In the genomic region with DNA sequence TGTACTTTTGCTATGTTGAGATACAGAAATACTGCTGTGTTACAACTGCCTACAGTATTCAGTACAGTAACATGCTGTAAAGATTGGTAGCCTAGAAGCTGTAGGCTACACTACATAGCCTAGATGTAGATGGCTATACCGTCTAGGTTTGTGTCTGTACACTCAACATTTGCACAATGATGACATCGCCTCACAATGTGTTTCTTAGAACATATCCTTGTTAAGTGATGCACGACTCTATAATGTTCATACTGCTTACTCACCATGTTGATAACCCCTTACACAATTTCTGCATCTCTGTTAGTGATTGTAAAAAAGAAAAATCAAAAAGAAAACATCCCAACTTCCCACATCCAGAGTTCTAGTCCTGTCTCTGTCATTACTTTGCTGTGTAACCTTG, we compare ENCODE assay signal across 21 cellular contexts.
DNase-seq lines count a peak whose midpoint lies in the region; ATAC-seq and TF ChIP-seq lines count a peak whose summit lies in the region.
"Had no signal": no experiment of that assay in that cellular context is flagged by ENCODE, and none has a peak within 500 bp of the region (broad histone marks: within the 10 kb centered on the region; RNA-seq: fewer than 3 reads in every experiment).

No MANE protein-coding gene starts in this region.

- POLR2A ChIA-PET in A673 (lab: Charles Lee; ENCODE audit: low non-redundant PET): no interaction called here

- no peak overlapping the region for H3K4me3 ChIP-seq in SJSA1
- no peak overlapping the region for H3K4me3 ChIP-seq in fibroblast of mammary gland (ENCODE audit: control insufficient read depth, low read depth, low read length)
- no peak overlapping the region for H3K4me3 ChIP-seq in osteoblast (ENCODE audit: insufficient read depth, low read length)
- no peak overlapping the region for H3K4me3 ChIP-seq in A673 (ENCODE audit: low read depth, low read length, poor library complexity, severe bottlenecking)
- H3K4me3 ChIP-seq: GM23338 had no signal

- H3K4me1 ChIP-seq in SJSA1 (replicated peaks): peaks cover 42% of the 10 kb centered on the region
- H3K4me1 ChIP-seq in osteoblast (ENCODE audit: insufficient read depth, low read length): peaks cover 38% of the 10 kb centered on the region
- peaks cover 8% of the 10 kb centered on the region for H3K4me1 ChIP-seq in A673 (ENCODE audit: insufficient read depth, low read length, poor library complexity, severe bottlenecking)

- H3K9me3 ChIP-seq in SJSA1 (replicated peaks) (no peaks in the 10 kb centered on the region), osteoblast (ENCODE audit: low read depth, low read length) (no peaks in the 10 kb centered on the region), A673 (ENCODE audit: low read depth, low read length, poor library complexity, severe bottlenecking) (no peaks in the 10 kb centered on the region)
- H3K9me3 ChIP-seq: neutrophil had no signal

- H3K36me3 ChIP-seq in SJSA1: no peaks in the 10 kb centered on the region
- H3K36me3 ChIP-seq in osteoblast (ENCODE audit: insufficient read depth, low read length): no peaks in the 10 kb centered on the region
- H3K36me3 ChIP-seq in A673 (ENCODE audit: insufficient read depth, low read length, poor library complexity, severe bottlenecking): no peaks in the 10 kb centered on the region
- H3K36me3 ChIP-seq: neutrophil had no signal

- peak overlapping the region; percentile 48 for H2AFZ ChIP-seq in osteoblast (ENCODE audit: low read length)
- H2AFZ ChIP-seq: GM23338 had no signal

- BruUV-seq in A673 (replicated peaks; lab: Mats Ljungman, UMichigan): no TSS peak

- no peak overlapping the region for H3K4me2 ChIP-seq in osteoblast (ENCODE audit: insufficient read depth, low read length)
- H3K4me2 ChIP-seq: GM23338 had no signal

- DNase-seq in HCEC 1CT: peak; percentile 52
- DNase-seq in SJSA1 (ENCODE audit: low read depth in 1 of 2, low spot score in 2 of 2): no peak
- peak; percentile 77 for DNase-seq in fibroblast of mammary gland (ENCODE audit: low read depth)
- DNase-seq in osteoblast (ENCODE audit: insufficient read length, low spot score, missing footprints): no peak
- DNase-seq in SKM-1 (lab: John Stamatoyannopoulos, UW; ENCODE audit: unreplicated experiment): no peak
- no peak for DNase-seq in A673 (ENCODE audit: low spot score)
- DNase-seq in globus pallidus (ENCODE audit: low spot score): no peak
- DNase-seq: activated B cell treated with CpG ODN at 0.5 μM for 24 hours; aorta; CD4-positive, CD25-positive, alpha-beta regulatory T cell; cerebellar nuclear complex; glutamatergic neuron; Karpas-422; mesendoderm; NCI-H1694 treated with DMSO at 0.1 percent for 48 hours; small intestine; stimulated activated CD4-positive, alpha-beta T cell treated with anti-CD3 and anti-CD28 coated beads, Interleukin-2, amount 100 ng/mL, for 24 hours; trophoblast cell had no signal

- H3K27me3 ChIP-seq in SJSA1 (replicated peaks) (no peaks in the 10 kb centered on the region), osteoblast (ENCODE audit: insufficient read depth, low read length) (no peaks in the 10 kb centered on the region), A673 (replicated peaks; ENCODE audit: insufficient read depth, low read depth, low read length, poor library complexity) (no peaks in the 10 kb centered on the region)
- H3K27me3 ChIP-seq: neutrophil had no signal

- TF ChIP-seq CTCF in fibroblast of mammary gland (conservative IDR thresholded peaks at IDR 0.05; ENCODE audit: control insufficient read depth, insufficient read depth, low read depth, low read length): no peak
- TF ChIP-seq CTCF in osteoblast (IDR thresholded peaks at IDR 0.05; ENCODE audit: extremely low read depth, low read depth, low read length): no peak
- no peak for TF ChIP-seq CTCF in A673 (conservative IDR thresholded peaks at IDR 0.05; ENCODE audit: low read depth, low read length)

- CTCF ChIA-PET in A673 (lab: Charles Lee): no interaction called here

- H3K27ac ChIP-seq in SJSA1: peak overlapping the region; percentile 94
- peak overlapping the region; percentile 52 for H3K27ac ChIP-seq in osteoblast (ENCODE audit: low read depth, low read length)
- no peak overlapping the region for H3K27ac ChIP-seq in A673 (ENCODE audit: low read depth, low read length, poor library complexity, severe bottlenecking)
- H3K27ac ChIP-seq: neutrophil had no signal

- intact Hi-C loops in A673 (cut with micrococcal nuclease; ENCODE audit: unreplicated experiment): no loop called here

- no peaks in the 10 kb centered on the region for H4K20me1 ChIP-seq in osteoblast (ENCODE audit: insufficient read depth, low read length)

- no peaks in the 10 kb centered on the region for H3K79me2 ChIP-seq in osteoblast (ENCODE audit: insufficient read depth, low read length)

- no peak for ATAC-seq in GM21619 (IDR thresholded peaks at IDR 0.05; ENCODE audit: unreplicated experiment)
- ATAC-seq: GM23338 had no signal

Comparison
In these comparisons a context has a peak if more than half of its experiments do, and no peak if none do; other contexts are left out.
1. DNase-seq: peak in HCEC 1CT (single experiment) and fibroblast of mammary gland (single experiment); none in SJSA1 (0 of 2), osteoblast (single experiment), SKM-1 (single experiment), A673 (single experiment) and globus pallidus (single experiment).